Comparison of ENCODE assay signal across 33 cellular contexts in the genomic region with DNA sequence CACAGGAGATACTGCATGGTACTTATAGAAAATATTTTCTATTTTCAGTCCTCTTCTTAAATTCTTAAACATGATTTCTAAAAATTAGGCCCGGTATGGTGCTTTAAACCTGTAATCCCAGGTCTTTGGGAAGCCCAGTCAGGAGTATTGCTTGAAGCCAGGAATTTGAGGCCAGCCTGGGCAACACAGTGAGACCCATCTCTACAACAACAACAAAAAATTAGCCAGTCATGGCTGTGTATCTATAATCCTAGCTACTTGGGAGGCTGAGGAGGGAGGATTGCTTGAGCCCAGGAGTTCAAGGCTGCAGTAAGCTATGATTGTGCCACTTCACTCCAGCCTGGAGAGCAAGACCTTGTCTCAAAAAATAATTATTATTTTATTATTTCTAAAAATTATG.
"Had no signal": no experiment of that assay in that cellular context is flagged by ENCODE, and none has a peak within 500 bp of the region (broad histone marks: within the 10 kb centered on the region; RNA-seq: fewer than 3 reads in every experiment).

No MANE protein-coding gene starts in this region.

- H3K27me3 ChIP-seq: gastroesophageal sphincter, hepatocyte, right atrium auricular region, suprapubic skin, tibial artery, upper lobe of right lung had no signal

- H3K9me3 ChIP-seq: gastroesophageal sphincter, right atrium auricular region, suprapubic skin, tibial artery, upper lobe of right lung had no signal

- H3K4me3 ChIP-seq: gastroesophageal sphincter, hepatocyte, right atrium auricular region, smooth muscle cell, suprapubic skin, tibial artery, upper lobe of right lung had no signal

- H3K4me3 Mint-ChIP-seq: activated CD4-positive, alpha-beta memory T cell treated with anti-CD3 and anti-CD28 coated beads, Interleukin-2, amount 10 ng/mL, durations not matched to agents 7 days and 5 days; activated CD4-positive, alpha-beta T cell treated with anti-CD3 and anti-CD28 coated beads, Interleukin-2, amount 10 ng/mL, durations not matched to agents 24 days and 14 days; activated naive CD4-positive, alpha-beta T cell treated with anti-CD3 and anti-CD28 coated beads, Interleukin-2, amount 50 U/mL, for 24 hours; activated naive CD8-positive, alpha-beta T cell treated with anti-CD3 and anti-CD28 coated beads, Interleukin-2, amount 50 U/mL, for 24 hours; activated T-cell treated with anti-CD3 and anti-CD28 coated beads, Interleukin-2, amount 50 U/mL, for 24 hours; dendritic cell treated with granulocyte-macrophage colony-stimulating factor and Interleukin-4, amounts not matched to agents 40 ng/mL and 50 ng/mL, for 4 days; neural crest cell; stimulated activated memory B cell treated with anti-CD40 and anti-IgM and Interleukin-4, amounts not matched to agents 10 μg/mL and 1 μg/mL and 100 μg/mL, for 72 hours; stimulated activated naive CD8-positive, alpha-beta T cell treated with anti-CD3 and anti-CD28 coated beads, Interleukin-15, amount 100 ng/mL, for 72 hours; T-helper 1 cell treated with Interleukin-12 subunit alpha and Interleukin-12 subunit beta and Interleukin-4 antibody, amounts not matched to agents 30 μg/mL and 1 μg/mL, for 36 hours had no signal

- H3K9me3 Mint-ChIP-seq: activated CD4-positive, alpha-beta memory T cell treated with anti-CD3 and anti-CD28 coated beads, Interleukin-2, amount 10 ng/mL, durations not matched to agents 7 days and 5 days; activated CD4-positive, alpha-beta T cell treated with anti-CD3 and anti-CD28 coated beads, Interleukin-2, amount 10 ng/mL, durations not matched to agents 24 days and 14 days; activated naive CD4-positive, alpha-beta T cell treated with anti-CD3 and anti-CD28 coated beads, Interleukin-2, amount 50 U/mL, for 24 hours; activated naive CD8-positive, alpha-beta T cell treated with anti-CD3 and anti-CD28 coated beads, Interleukin-2, amount 50 U/mL, for 24 hours; activated T-cell treated with anti-CD3 and anti-CD28 coated beads, Interleukin-2, amount 50 U/mL, for 24 hours; dendritic cell treated with granulocyte-macrophage colony-stimulating factor and Interleukin-4, amounts not matched to agents 40 ng/mL and 50 ng/mL, for 4 days; naive thymus-derived CD8-positive, alpha-beta T cell; neural crest cell; stimulated activated memory B cell treated with anti-CD40 and anti-IgM and Interleukin-4, amounts not matched to agents 10 μg/mL and 1 μg/mL and 100 μg/mL, for 72 hours; stimulated activated naive CD8-positive, alpha-beta T cell treated with anti-CD3 and anti-CD28 coated beads, Interleukin-15, amount 100 ng/mL, for 72 hours; T-helper 1 cell treated with Interleukin-12 subunit alpha and Interleukin-12 subunit beta and Interleukin-4 antibody, amounts not matched to agents 30 μg/mL and 1 μg/mL, for 36 hours had no signal

- H3K27me3 Mint-ChIP-seq: activated CD4-positive, alpha-beta memory T cell treated with anti-CD3 and anti-CD28 coated beads, Interleukin-2, amount 10 ng/mL, durations not matched to agents 7 days and 5 days; activated CD4-positive, alpha-beta T cell treated with anti-CD3 and anti-CD28 coated beads, Interleukin-2, amount 10 ng/mL, durations not matched to agents 24 days and 14 days; activated naive CD4-positive, alpha-beta T cell treated with anti-CD3 and anti-CD28 coated beads, Interleukin-2, amount 50 U/mL, for 24 hours; activated naive CD8-positive, alpha-beta T cell treated with anti-CD3 and anti-CD28 coated beads, Interleukin-2, amount 50 U/mL, for 24 hours; activated T-cell treated with anti-CD3 and anti-CD28 coated beads, Interleukin-2, amount 50 U/mL, for 24 hours; naive thymus-derived CD8-positive, alpha-beta T cell; stimulated activated memory B cell treated with anti-CD40 and anti-IgM and Interleukin-4, amounts not matched to agents 10 μg/mL and 1 μg/mL and 100 μg/mL, for 72 hours; stimulated activated naive CD8-positive, alpha-beta T cell treated with anti-CD3 and anti-CD28 coated beads, Interleukin-15, amount 100 ng/mL, for 72 hours had no signal

- H3K36me3 ChIP-seq: gastroesophageal sphincter, suprapubic skin had no signal

- H3K4me1 ChIP-seq: parathyroid adenoma, upper lobe of right lung had no signal

- H3K27ac ChIP-seq: gastroesophageal sphincter, hepatocyte, parathyroid adenoma, right atrium auricular region, suprapubic skin, tibial artery, upper lobe of right lung, VCaP had no signal

- ATAC-seq: activated naive CD8-positive, alpha-beta T cell treated with anti-CD3 and anti-CD28 coated beads, Interleukin-2, amount 50 U/mL, for 24 hours; gastroesophageal sphincter; left cardiac atrium; naive thymus-derived CD8-positive, alpha-beta T cell; stimulated activated memory B cell treated with anti-CD40 and anti-IgM and Interleukin-4, amounts not matched to agents 10 μg/mL and 1 μg/mL and 100 μg/mL, for 72 hours; stimulated activated naive CD8-positive, alpha-beta T cell treated with anti-CD3 and anti-CD28 coated beads, Interleukin-15, amount 100 ng/mL, for 72 hours; upper lobe of right lung had no signal

- H3K27ac Mint-ChIP-seq: activated CD4-positive, alpha-beta memory T cell treated with anti-CD3 and anti-CD28 coated beads, Interleukin-2, amount 10 ng/mL, durations not matched to agents 7 days and 5 days; activated CD4-positive, alpha-beta T cell treated with anti-CD3 and anti-CD28 coated beads, Interleukin-2, amount 10 ng/mL, durations not matched to agents 24 days and 14 days; activated naive CD4-positive, alpha-beta T cell treated with anti-CD3 and anti-CD28 coated beads, Interleukin-2, amount 50 U/mL, for 24 hours; activated naive CD8-positive, alpha-beta T cell treated with anti-CD3 and anti-CD28 coated beads, Interleukin-2, amount 50 U/mL, for 24 hours; activated T-cell treated with anti-CD3 and anti-CD28 coated beads, Interleukin-2, amount 50 U/mL, for 24 hours; dendritic cell treated with granulocyte-macrophage colony-stimulating factor and Interleukin-4, amounts not matched to agents 40 ng/mL and 50 ng/mL, for 4 days; stimulated activated memory B cell treated with anti-CD40 and anti-IgM and Interleukin-4, amounts not matched to agents 10 μg/mL and 1 μg/mL and 100 μg/mL, for 72 hours; stimulated activated naive CD8-positive, alpha-beta T cell treated with anti-CD3 and anti-CD28 coated beads, Interleukin-15, amount 100 ng/mL, for 72 hours; T-helper 1 cell treated with Interleukin-12 subunit alpha and Interleukin-12 subunit beta and Interleukin-4 antibody, amounts not matched to agents 30 μg/mL and 1 μg/mL, for 36 hours had no signal

- DNase-seq: activated CD4-positive, alpha-beta memory T cell treated with anti-CD3 and anti-CD28 coated beads, Interleukin-2, amount 10 ng/mL, durations not matched to agents 7 days and 5 days; activated CD4-positive, alpha-beta T cell treated with anti-CD3 and anti-CD28 coated beads, Interleukin-2, amount 10 ng/mL, durations not matched to agents 24 days and 14 days; activated CD4-positive, CD25-positive, alpha-beta regulatory T cell treated with anti-CD3 and anti-CD28 coated beads, Interleukin-2, amount 50 U/mL, for 72 hours; activated CD8-positive, alpha-beta memory T cell treated with anti-CD3 and anti-CD28 coated beads, Interleukin-2, amount 50 U/mL, for 48 hours; activated naive CD8-positive, alpha-beta T cell treated with anti-CD3 and anti-CD28 coated beads, Interleukin-2, amount 50 U/mL, for 24 hours; activated T-cell treated with anti-CD3 and anti-CD28 coated beads, Interleukin-2, amount 50 U/mL, for 24 hours; amygdala; central memory CD4-positive, alpha-beta T cell; effector CD4-positive, alpha-beta T cell; islet precursor cell; left cardiac atrium; midbrain; naive thymus-derived CD8-positive, alpha-beta T cell; nucleus accumbens; stimulated activated CD4-positive, alpha-beta T cell treated with anti-CD3 and anti-CD28 coated beads, Interleukin-1b, Interleukin-23, amount 100 ng/mL, for 48 hours; stimulated activated CD4-positive, alpha-beta T cell treated with anti-CD3 and anti-CD28 coated beads, Interleukin-4, amount 100 ng/mL, for 4 hours; stimulated activated CD8-positive, alpha-beta memory T cell treated with anti-CD3 and anti-CD28 coated beads, Interleukin-4, amount 100 ng/mL, for 48 hours; stimulated activated naive CD8-positive, alpha-beta T cell treated with anti-CD3 and anti-CD28 coated beads, Interleukin-15, amount 100 ng/mL, for 72 hours; T-helper 9 cell; tibial artery; upper lobe of right lung had no signal
